8 cellular contexts compared by ENCODE assay signal in the genomic region with DNA sequence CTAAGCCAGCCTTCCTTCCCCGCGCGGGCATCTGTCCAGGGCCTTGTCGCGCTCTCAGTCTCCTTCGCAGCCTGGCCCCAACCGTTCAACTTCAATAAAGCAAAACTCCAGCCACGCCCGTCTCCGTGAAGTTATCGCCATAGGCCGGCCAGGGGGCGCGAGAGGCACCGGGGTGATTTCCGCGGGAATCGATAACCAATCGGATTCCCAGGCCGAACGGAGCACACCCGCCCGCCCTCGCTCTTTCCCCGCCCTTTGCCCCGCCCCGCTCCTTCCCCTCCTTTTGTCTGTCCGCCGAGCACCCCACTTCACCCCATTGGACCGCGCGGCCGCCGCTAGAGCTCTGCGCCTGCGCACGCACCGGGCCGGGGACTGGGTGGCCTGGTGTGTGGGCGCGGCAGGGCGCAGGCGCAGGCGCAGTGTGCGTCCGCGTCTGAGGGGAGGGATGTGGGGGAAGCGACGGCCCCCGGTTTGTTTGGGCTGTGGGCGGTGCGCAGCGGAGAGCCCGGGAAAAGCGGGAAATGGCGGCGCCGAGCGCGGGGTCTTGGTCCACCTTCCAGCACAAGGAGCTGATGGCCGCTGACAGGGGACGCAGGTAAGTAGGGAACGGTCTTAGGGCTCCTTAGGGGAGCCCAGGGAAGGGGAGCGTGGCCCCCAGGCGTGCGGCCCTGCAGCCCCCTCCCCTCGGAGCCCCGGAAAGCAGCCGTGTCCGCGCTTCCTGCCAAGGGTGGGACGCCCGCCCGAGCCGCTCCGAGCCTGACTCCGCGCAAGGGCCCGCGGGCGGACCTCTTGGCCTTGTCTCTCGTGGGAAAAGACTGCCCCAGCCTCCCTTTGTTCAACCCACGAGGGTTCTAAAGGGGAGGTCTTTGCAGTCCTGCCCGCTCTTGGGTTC. TPM values are rescaled to one million over a fixed set of nuclear protein-coding genes. Genes with fewer than 3 reads are reported as not detected.
A peak's percentile ranks its signal among the peaks of the same experiment; 100 is the strongest.
DNase-seq lines count a peak whose midpoint lies in the region; ATAC-seq lines count a peak whose summit lies in the region.

Gene CASP2, plus strand, starts transcription at position 417 of the 892 bp plus-strand sequence. Its CDS starts 105 bp downstream, at position 522.

- DNase-seq in COLO829 (ENCODE audit: low spot score) = peak; percentile 100
- DNase-seq in HT-29 (ENCODE audit: low spot score) = peak; percentile 100
- DNase-seq in NK-92 treated with Interleukin-12 subunit alpha and Interleukin-12 subunit beta, amount 100 ng/mL, for 24 hours (lab: John Stamatoyannopoulos, UW) = peak; percentile 96
- DNase-seq in activated CD8-positive, alpha-beta memory T cell treated with anti-CD3 and anti-CD28 coated beads for 24 hours = peak; percentile 99
- DNase-seq in effector CD8-positive, alpha-beta T cell (lab: John Stamatoyannopoulos, UW) = peak; percentile 99
- DNase-seq in medulla oblongata (ENCODE audit: extremely low spot score) = peak; percentile 98
- DNase-seq in stimulated activated CD4-positive, alpha-beta T cell treated with anti-CD3 and anti-CD28 coated beads, TNF-alpha, amount 100 ng/mL, for 48 hours (ENCODE audit: low read depth in 3 of 3) = peak; percentile 98 to 99 (median 98)

- ATAC-seq in GM21360 (IDR thresholded peaks at IDR 0.05; ENCODE audit: unreplicated experiment) = peak; percentile 95

RNA-seq across cellular contexts. Expression of gene CASP2, which starts in this region (rescaled TPM):
- total RNA-seq in HT-29 (2014; rRNA removed; shearing (Covaris generic)) = 26.6 and 27.7 TPM in 2 replicates

Comparison
In these comparisons a context has a peak if more than half of its experiments do, and no peak if none do; other contexts are left out.
1. Peak in every context shown above with its lines: DNase-seq and ATAC-seq.